ENCODE assay signal across 10 cellular contexts in the genomic region with DNA sequence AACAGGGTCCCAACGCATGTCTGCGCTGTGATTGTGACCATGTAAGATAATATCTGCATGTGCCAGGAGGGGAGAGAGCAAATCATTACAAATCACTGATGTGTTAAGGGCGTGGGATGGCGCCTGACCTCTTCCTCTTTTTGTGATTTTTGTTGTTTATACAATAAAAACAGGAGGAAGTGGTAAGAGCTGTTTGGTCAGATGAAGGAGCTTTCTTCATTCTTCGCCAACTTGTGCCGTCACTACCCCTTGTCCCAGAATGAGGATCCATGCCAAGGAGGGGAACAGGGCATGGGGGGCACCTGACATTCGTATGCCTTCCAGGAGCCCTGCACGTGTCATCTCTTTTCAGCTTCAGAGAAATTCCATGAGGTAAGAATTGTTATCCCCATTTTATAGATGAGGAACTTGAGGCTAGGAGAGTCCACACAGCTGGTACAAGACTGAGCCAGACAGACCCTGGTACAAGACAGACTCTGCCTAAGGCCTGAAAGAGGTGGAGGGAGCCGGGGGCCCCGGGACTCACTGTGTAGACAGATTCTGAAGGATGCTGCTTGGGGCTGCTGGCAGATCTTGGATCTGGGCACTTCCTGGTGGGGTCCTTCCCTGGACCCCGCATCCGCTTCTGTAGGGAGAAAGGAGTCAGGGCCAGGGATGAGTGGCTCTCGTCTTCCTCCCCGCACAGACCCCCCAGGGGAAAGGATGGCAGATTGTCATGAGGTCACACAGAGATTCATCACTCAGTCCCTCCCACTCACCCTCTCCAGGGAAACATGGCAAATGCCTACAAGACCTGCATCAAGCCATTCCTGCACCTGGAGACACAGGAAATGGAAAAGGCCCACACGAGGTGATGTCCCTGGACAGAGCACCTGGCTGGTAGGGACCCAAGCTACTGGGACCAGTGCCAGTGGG. TPM values are rescaled to one million over a fixed set of nuclear protein-coding genes. Genes with fewer than 3 reads are reported as not detected.
DNase-seq lines count a peak whose midpoint lies in the region; ATAC-seq and TF ChIP-seq lines count a peak whose summit lies in the region.
"Had no signal": no experiment of that assay in that cellular context is flagged by ENCODE, and none has a peak within 500 bp of the region (broad histone marks: within the 10 kb centered on the region; RNA-seq: fewer than 3 reads in every experiment).

No MANE protein-coding gene starts in this region.

- H3K27me3 ChIP-seq in HL-60 (ENCODE audit: insufficient read depth, poor library complexity, severe bottlenecking) (no peaks in the 10 kb centered on the region), mammary epithelial cell (ENCODE audit: insufficient read depth, low read length) (no peaks in the 10 kb centered on the region)

- intact Hi-C loops in mammary epithelial cell (cut with micrococcal nuclease), result no loop called here
- intact Hi-C loops in activated CD4-positive, alpha-beta memory T cell treated with anti-CD3 and anti-CD28 coated beads for 36 hours (cut with micrococcal nuclease), result no loop called here

- no peaks in the 10 kb centered on the region for H3K27me3 Mint-ChIP-seq in activated CD4-positive, alpha-beta memory T cell treated with anti-CD3 and anti-CD28 coated beads for 36 hours
- no peaks in the 10 kb centered on the region for H3K27me3 Mint-ChIP-seq in activated T-cell treated with anti-CD3 and anti-CD28 coated beads, Interleukin-2, amount 50 U/mL, for 24 hours

- peaks cover 8% of the 10 kb centered on the region for H3K4me1 Mint-ChIP-seq in activated CD4-positive, alpha-beta memory T cell treated with anti-CD3 and anti-CD28 coated beads for 36 hours (ENCODE audit: low read depth)
- H3K4me1 Mint-ChIP-seq in activated T-cell treated with anti-CD3 and anti-CD28 coated beads, Interleukin-2, amount 50 U/mL, for 24 hours (ENCODE audit: low read depth), result peaks cover 9% of the 10 kb centered on the region

- H3K4me2 ChIP-seq in mammary epithelial cell (ENCODE audit: insufficient read depth, low read depth, low read length), result no peak overlapping the region

- ATAC-seq in HG03196 (IDR thresholded peaks at IDR 0.05; ENCODE audit: unreplicated experiment), result no peak

- POLR2A ChIA-PET in activated CD4-positive, alpha-beta memory T cell treated with anti-CD3 and anti-CD28 coated beads for 36 hours (lab: Charles Lee), result no interaction called here

- no peaks in the 10 kb centered on the region for H3K36me3 Mint-ChIP-seq in activated CD4-positive, alpha-beta memory T cell treated with anti-CD3 and anti-CD28 coated beads for 36 hours
- H3K36me3 Mint-ChIP-seq in activated T-cell treated with anti-CD3 and anti-CD28 coated beads, Interleukin-2, amount 50 U/mL, for 24 hours (ENCODE audit: low read depth), result no peaks in the 10 kb centered on the region

- no TSS peak for BruUV-seq in mammary epithelial cell (replicated peaks; lab: Mats Ljungman, UMichigan)

- 55 to 62% (median 61%) methylated on average over 13 to 15 of the region's 15 CpGs for WGBS in adipose tissue, 3 donors
- 61% methylated on average over 15 of the region's 15 CpGs for WGBS in mammary epithelial cell (ENCODE audit: low coverage, missing lambda C conversion rate)

- H3K4me3 ChIP-seq in HL-60 (replicated peaks; ENCODE audit: insufficient read depth, low read length) (no peak overlapping the region), mammary epithelial cell (replicated peaks in 1 of 3; ENCODE audit: insufficient read depth in 1 of 3, low read depth in 2 of 3, low read length in 3 of 3) (no peak overlapping the region)
- H3K4me3 ChIP-seq: GM23248, psoas muscle had no signal

- peaks cover 5% of the 10 kb centered on the region for H3K4me1 ChIP-seq in mammary epithelial cell (ENCODE audit: insufficient read depth, low read length)
- H3K4me1 ChIP-seq: psoas muscle had no signal

- H3K27ac ChIP-seq in HL-60 (replicated peaks) (peak overlapping the region; percentile 0; the same call in 1 of the 2 replicates), adipose tissue (ENCODE audit: low read depth, low read length) (peak overlapping the region; percentile 7), mammary epithelial cell (ENCODE audit: insufficient read depth, low read depth, low read length) (no peak overlapping the region)
- H3K27ac ChIP-seq: GM23248 had no signal

- no peak overlapping the region for H3K27ac Mint-ChIP-seq in activated CD4-positive, alpha-beta memory T cell treated with anti-CD3 and anti-CD28 coated beads for 36 hours
- H3K27ac Mint-ChIP-seq in activated T-cell treated with anti-CD3 and anti-CD28 coated beads, Interleukin-2, amount 50 U/mL, for 24 hours, result no peak overlapping the region

- TF ChIP-seq CTCF in HL-60 (IDR thresholded peaks at IDR 0.05; ENCODE audit: insufficient read depth, low read length) (no peak), mammary epithelial cell (conservative IDR thresholded peaks at IDR 0.05 in 1 of 2, IDR thresholded peaks at IDR 0.05 in 1 of 2; ENCODE audit: extremely low read depth in 1 of 2, insufficient read depth in 1 of 2, low read depth in 1 of 2, low read length in 2 of 2) (no peak)

- H3K79me2 ChIP-seq in mammary epithelial cell (ENCODE audit: insufficient read depth, low read length), result no peaks in the 10 kb centered on the region

- dilution Hi-C loops in mammary epithelial cell (cut with HindIII; ENCODE audit: low sequenced_read_pairs), result no loop called here

- no peaks in the 10 kb centered on the region for H3K9me3 ChIP-seq in mammary epithelial cell (replicated peaks; ENCODE audit: insufficient read depth, low read length)
- H3K9me3 ChIP-seq: psoas muscle had no signal

- H3K9me3 Mint-ChIP-seq in activated CD4-positive, alpha-beta memory T cell treated with anti-CD3 and anti-CD28 coated beads for 36 hours, result no peaks in the 10 kb centered on the region
- no peaks in the 10 kb centered on the region for H3K9me3 Mint-ChIP-seq in activated T-cell treated with anti-CD3 and anti-CD28 coated beads, Interleukin-2, amount 50 U/mL, for 24 hours

- no peak overlapping the region for H3K4me3 Mint-ChIP-seq in activated CD4-positive, alpha-beta memory T cell treated with anti-CD3 and anti-CD28 coated beads for 36 hours
- H3K4me3 Mint-ChIP-seq in activated T-cell treated with anti-CD3 and anti-CD28 coated beads, Interleukin-2, amount 50 U/mL, for 24 hours, result no peak overlapping the region

- H4K20me1 ChIP-seq in mammary epithelial cell (ENCODE audit: insufficient read depth, low read length), result no peaks in the 10 kb centered on the region

- no peak overlapping the region for H2AFZ ChIP-seq in mammary epithelial cell (ENCODE audit: low read depth, low read length)
- H2AFZ ChIP-seq: GM23248 had no signal

- in situ Hi-C loops in mammary epithelial cell (cut with MboI; ENCODE audit: low sequenced_read_pairs in 2 of 2), result no loop called here

- no peak overlapping the region for H3K9ac ChIP-seq in mammary epithelial cell (ENCODE audit: insufficient read depth, low read length)
- H3K9ac ChIP-seq: GM23248 had no signal

- H3K36me3 ChIP-seq in mammary epithelial cell (ENCODE audit: insufficient read depth, low read length), result no peaks in the 10 kb centered on the region

- DNase-seq in GF-D8 (lab: John Stamatoyannopoulos, UW), result peak; percentile 86
- peak in 1 of 2 experiments; percentile 83 for DNase-seq in HL-60 (ENCODE audit: low read depth in 1 of 2, low spot score in 1 of 2)
- DNase-seq in mucosa of gallbladder (ENCODE audit: low spot score), result peak; percentile 54
- DNase-seq in mammary epithelial cell, result no peak
- no peak for DNase-seq in activated CD4-positive, alpha-beta memory T cell treated with anti-CD3 and anti-CD28 coated beads for 36 hours
- no peak for DNase-seq in activated T-cell treated with anti-CD3 and anti-CD28 coated beads, Interleukin-2, amount 50 U/mL, for 24 hours
- DNase-seq: GM23248, psoas muscle had no signal

- CTCF ChIA-PET in mammary epithelial cell (lab: Charles Lee; ENCODE audit: low non-redundant PET), result no interaction called here
- CTCF ChIA-PET in activated CD4-positive, alpha-beta memory T cell treated with anti-CD3 and anti-CD28 coated beads for 36 hours (lab: Charles Lee), result no interaction called here

RNA-seq across cellular contexts. Expression of a gene that starts 34.6 kb away (rescaled TPM):
- polyA plus RNA-seq in adipose tissue (1 to 10 TPM in 2 of 3 donors, under 1 TPM in 1; 0.32 to 4.4 (median 3.8) TPM), mammary epithelial cell (not detected)
- total RNA-seq in mucosa of gallbladder (3.9 TPM), mammary epithelial cell (under 1 TPM in 1 of 2 donors, not detected in 1; 0.17 TPM)
- not detected for polyA minus RNA-seq in mammary epithelial cell
- under 1 TPM; 0.15 to 0.24 TPM for total RNA-seq in activated CD4-positive, alpha-beta memory T cell treated with anti-CD3 and anti-CD28 coated beads for 36 hours
- total RNA-seq: GM23248 had no signal
- polyA plus RNA-seq: GM23248 had no signal

Comparison
In these comparisons a context has a peak if more than half of its experiments do, and no peak if none do; other contexts are left out.
1. DNase-seq: peak in GF-D8 (single experiment) and mucosa of gallbladder (single experiment); none in mammary epithelial cell (single experiment), activated CD4-positive, alpha-beta memory T cell treated with anti-CD3 and anti-CD28 coated beads for 36 hours (single experiment) and activated T-cell treated with anti-CD3 and anti-CD28 coated beads, Interleukin-2, amount 50 U/mL, for 24 hours (single experiment).